In genomic region chr2:98269274-98269673, GRCh38 we compare ENCODE assay signal across 8 cellular contexts.
DNase-seq lines count a peak whose midpoint lies in the region; ATAC-seq, FAIRE-seq and TF ChIP-seq lines count a peak whose summit lies in the region.

No MANE protein-coding gene starts in this region.

- H3K4me3 ChIP-seq in GM12878 = no peak overlapping the region

- TF ChIP-seq RAD21 in GM12878 (IDR thresholded peaks at IDR 0.05; ENCODE audit: insufficient read depth, low read depth, low read length) = peak; percentile 78

- no TSS peak for BruUV-seq in GM12878 (replicated peaks; lab: Mats Ljungman, UMichigan)

- TF ChIP-seq CTCF in GM12878 (IDR thresholded peaks at IDR 0.05 in 2 of 3, conservative IDR thresholded peaks at IDR 0.05 in 1 of 3; ENCODE audit: control insufficient read depth in 2 of 3, extremely low read depth in 1 of 3, insufficient read depth in 1 of 3, low read depth in 3 of 3, low read length in 3 of 3) = peak; percentile 54 to 76 (median 66)

- H4K20me1 ChIP-seq in GM12878 (ENCODE audit: control insufficient read depth, insufficient read depth) = no peaks in the 10 kb centered on the region

- ATAC-seq in GM12878 (peak; percentile 91), left lobe of liver (peak; percentile 97), GM18907 (IDR thresholded peaks at IDR 0.05; ENCODE audit: unreplicated experiment) (no peak)
- no peak for ATAC-seq in activated CD4-positive, CD25-positive, alpha-beta regulatory T cell treated with anti-CD3 and anti-CD28 coated beads, Interleukin-2, amount 50 U/mL, for 24 hours

- in situ Hi-C loops in G401 (cut with HindIII; ENCODE audit: low sequenced_read_pairs) = no loop called here
- in situ Hi-C loops in GM12878 (cut with MboI) = no loop called here

- H2AFZ ChIP-seq in GM12878 (ENCODE audit: control insufficient read depth, low read depth, low read length) = no peak overlapping the region

- no peak overlapping the region for H3K4me2 ChIP-seq in GM12878 (ENCODE audit: control insufficient read depth, insufficient read depth)

- no peaks in the 10 kb centered on the region for H3K4me1 ChIP-seq in GM12878 (ENCODE audit: control insufficient read depth, insufficient read depth, low read length)

- H3K9me3 ChIP-seq in GM12878 (replicated peaks; ENCODE audit: control insufficient read depth, insufficient read depth, low read length) = no peaks in the 10 kb centered on the region; the same call in 2 of the 3 replicates

- no peak overlapping the region for H3K27ac ChIP-seq in GM12878 (ENCODE audit: control insufficient read depth, insufficient read depth)

- no peak for TF ChIP-seq EP300 in GM12878 (IDR thresholded peaks at IDR 0.05; ENCODE audit: borderline replicate concordance in 1 of 2, control insufficient read depth in 1 of 2, low read depth in 2 of 2, low read length in 2 of 2)

- SMC1A ChIA-PET in GM12878 (lab: Charles Lee; ENCODE audit: uncharacterized antibody, unreplicated experiment) = interaction anchor here (0.8 to 2.9 kb wide), 15 partner anchors 9 to 570 kb away, joined by 3 to 17 read pairs (median 4); no protein-coding TSS in a partner anchor

- no peaks in the 10 kb centered on the region for H3K79me2 ChIP-seq in GM12878 (ENCODE audit: control insufficient read depth, insufficient read depth, low read length)

- FAIRE-seq in GM12878 (lab: Jason Lieb, UNC) = no peak

- 0% methylated on average over 2 of the region's 2 CpGs for WGBS in GM12878 (ENCODE audit: insufficient coverage, insufficient replicate concordance, low lambda C conversion rate, missing lambda C conversion rate)

- H3K9ac ChIP-seq in GM12878 (ENCODE audit: control insufficient read depth, insufficient read depth, low read length) = no peak overlapping the region

- H3K27me3 ChIP-seq in GM12878 (replicated peaks in 1 of 2; ENCODE audit: control insufficient read depth in 2 of 2, insufficient read depth in 2 of 2, low read length in 1 of 2) = no peaks in the 10 kb centered on the region; a peak in 1 of 4 replicates

- RAD21 ChIA-PET in GM12878 (lab: Charles Lee; ENCODE audit: unreplicated experiment) = interaction anchor here (0.6 to 2.7 kb wide), 7 partner anchors 109 to 560 kb away, joined by 3 to 16 read pairs (median 4); no protein-coding TSS in a partner anchor

- intact Hi-C loops in GM12878 (cut with micrococcal nuclease; ENCODE audit: unreplicated experiment) = loop anchor here (1.0 to 2.0 kb wide), 2 partner anchors 463 to 528 kb away; no protein-coding TSS in a partner anchor

- CTCF ChIA-PET in GM12878 (lab: Yijun Ruan, JAX) = interaction anchor here (0.6 to 4.5 kb wide), 19 partner anchors 10 to 570 kb away, joined by 3 to 29 read pairs (median 4); partner anchors contain the start of gene ZAP70

- H3K36me3 ChIP-seq in GM12878 (ENCODE audit: control insufficient read depth in 2 of 2, insufficient read depth in 2 of 2, low read length in 1 of 2) = no peaks in the 10 kb centered on the region

- POLR2A ChIA-PET in GM12878 (lab: Charles Lee) = no interaction called here

- DNase-seq in A172 (ENCODE audit: low spot score) = peak; percentile 42
- peak; percentile 11 for DNase-seq in G401 (ENCODE audit: low spot score)
- peak; percentile 17 for DNase-seq in NCI-H2029 (lab: John Stamatoyannopoulos, UW)
- DNase-seq in GM12878 (ENCODE audit: low read depth, low spot score) = no peak
- no peak for DNase-seq in left lobe of liver (ENCODE audit: low spot score)
- no peak for DNase-seq in stimulated activated naive CD4-positive, alpha-beta T cell treated with Interleukin-2 at 50 U/mL for 16 hours (lab: John Stamatoyannopoulos, UW)

- TF ChIP-seq POLR2A in GM12878 (IDR thresholded peaks at IDR 0.05; ENCODE audit: low read depth, low read length) = no peak

TF ChIP-seq in GM12878, 131 proteins besides CTCF, POLR2A, EP300 and RAD21:
- TF ChIP-seq RFX5 (IDR thresholded peaks at IDR 0.05; ENCODE audit: low read depth, low read length) (no peak), RCOR1 (conservative IDR thresholded peaks at IDR 0.05; ENCODE audit: low read depth, low read length) (no peak), SMC3 (IDR thresholded peaks at IDR 0.05; ENCODE audit: borderline replicate concordance, low read length) (peak; percentile 75), SIN3A (IDR thresholded peaks at IDR 0.05; ENCODE audit: low read depth, low read length) (no peak), YY1 (IDR thresholded peaks at IDR 0.05; ENCODE audit: low read depth, low read length) (0 out of 2 replicates have a peak, but pooled peaks have one; percentile 21)
TF ChIP-seq in GM12878: peak in this region for 2.

Comparison
In these comparisons a context has a peak if more than half of its experiments do, and no peak if none do; other contexts are left out.
1. DNase-seq: peak in A172 (single experiment), G401 (single experiment) and NCI-H2029 (single experiment); none in GM12878 (single experiment), left lobe of liver (single experiment) and stimulated activated naive CD4-positive, alpha-beta T cell treated with Interleukin-2 at 50 U/mL for 16 hours (single experiment).
2. ATAC-seq: peak in GM12878 (single experiment) and left lobe of liver (single experiment); none in GM18907 (single experiment) and activated CD4-positive, CD25-positive, alpha-beta regulatory T cell treated with anti-CD3 and anti-CD28 coated beads, Interleukin-2, amount 50 U/mL, for 24 hours (0 of 2).